In the genomic region with DNA sequence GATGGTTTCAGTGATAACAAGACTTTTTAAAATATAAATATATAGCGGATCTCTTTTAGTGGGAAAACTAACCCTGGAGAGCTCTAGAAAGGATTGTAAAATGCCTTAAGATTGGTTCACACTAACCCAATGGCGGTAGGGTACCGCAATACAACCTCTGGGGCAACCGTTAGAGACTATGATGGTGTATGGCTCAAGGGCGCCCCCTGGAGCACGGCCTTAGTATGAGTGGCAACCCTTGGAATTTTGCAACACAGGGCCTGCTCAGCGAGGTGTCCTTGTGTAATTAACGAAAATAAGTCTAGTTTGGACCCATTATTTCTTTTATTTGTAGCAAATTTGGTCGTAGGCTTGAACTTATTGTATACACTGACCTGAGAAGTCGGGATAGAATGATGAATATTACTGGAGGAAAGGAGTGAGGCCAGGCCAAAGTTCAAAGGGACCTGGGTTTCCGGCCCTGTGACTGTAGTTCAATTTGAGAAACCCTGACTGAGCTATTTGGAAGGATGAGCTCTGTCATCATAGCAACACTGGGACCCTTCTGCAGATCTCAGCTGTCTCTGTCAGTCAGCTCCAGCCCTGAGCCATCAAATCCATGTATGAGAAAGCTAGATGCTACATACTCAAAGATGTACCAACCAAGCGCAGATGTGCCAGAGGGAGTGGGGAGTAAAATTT, we compare ENCODE assay signal across 9 cellular contexts. TPM values are rescaled to one million over a fixed set of nuclear protein-coding genes. Genes with fewer than 3 reads are reported as not detected.
DNase-seq lines count a peak whose midpoint lies in the region; ATAC-seq lines count a peak whose summit lies in the region.
"Had no signal": no experiment of that assay in that cellular context is flagged by ENCODE, and none has a peak within 500 bp of the region (broad histone marks: within the 10 kb centered on the region; RNA-seq: fewer than 3 reads in every experiment).

No MANE protein-coding gene starts in this region.

- peaks cover 39% of the 10 kb centered on the region for H3K4me1 Mint-ChIP-seq in activated naive CD4-positive, alpha-beta T cell treated with anti-CD3 and anti-CD28 coated beads, Interleukin-2, amount 10 ng/mL, durations not matched to agents 7 days and 5 days

- 42% methylated on average over 12 of the region's 12 CpGs for WGBS in right cardiac atrium

- intact Hi-C loops in right cardiac atrium (cut with DNase I), result loop anchor here in 1 of 4 donors (2.0 kb wide), 1 partner anchor 120 kb away; no protein-coding TSS in a partner anchor

- H3K4me1 ChIP-seq in SJCRH30 (peaks cover 8% of the 10 kb centered on the region), right cardiac atrium (ENCODE audit: control insufficient read depth, insufficient read depth, low read length) (no peaks in the 10 kb centered on the region)

- DNase-seq in CD1c-positive myeloid dendritic cell (ENCODE audit: extremely low spot score), result peak; percentile 67
- DNase-seq in GM19238 (ENCODE audit: insufficient read length, low spot score), result peak; percentile 14
- peak; percentile 91 to 97 for DNase-seq in SJCRH30
- DNase-seq in activated naive CD4-positive, alpha-beta T cell treated with anti-CD3 and anti-CD28 coated beads, Interleukin-2, amount 10 ng/mL, durations not matched to agents 7 days and 5 days, result peak; percentile 90
- DNase-seq in right cardiac atrium, result peak; percentile 34 to 77 (median 72)
- DNase-seq in stimulated activated CD4-positive, alpha-beta T cell treated with anti-CD3 and anti-CD28 coated beads, Interleukin-12 subunit alpha, Interleukin-12 subunit beta, amount 100 ng/mL, for 48 hours (ENCODE audit: low read depth in 2 of 3, low spot score in 1 of 3), result peak; percentile 76 to 88 (median 79)
- no peak for DNase-seq in NCI-H128 (lab: John Stamatoyannopoulos, UW; ENCODE audit: unreplicated experiment)

- H3K27ac ChIP-seq in SJCRH30 (peak overlapping the region; percentile 34), right cardiac atrium (ENCODE audit: low read length) (no peak overlapping the region)
- H3K27ac ChIP-seq: SK-N-MC had no signal

- peak overlapping the region; percentile 79 for H3K27ac Mint-ChIP-seq in activated naive CD4-positive, alpha-beta T cell treated with anti-CD3 and anti-CD28 coated beads, Interleukin-2, amount 10 ng/mL, durations not matched to agents 7 days and 5 days

- H3K4me3 ChIP-seq in SJCRH30 (peak overlapping the region; percentile 8; the same call in 1 of the 2 replicates), right cardiac atrium (ENCODE audit: low read length) (no peak overlapping the region)
- H3K4me3 ChIP-seq: SK-N-MC had no signal

- no peaks in the 10 kb centered on the region for H3K9me3 ChIP-seq in SJCRH30 (replicated peaks)
- H3K9me3 ChIP-seq in right cardiac atrium (ENCODE audit: control insufficient read depth, low read length), result no peaks in the 10 kb centered on the region

- ATAC-seq in HG03196 (IDR thresholded peaks at IDR 0.05; ENCODE audit: unreplicated experiment) (peak; percentile 87), right cardiac atrium (peak in 1 of 2 donors; percentile 68)

- H3K27me3 ChIP-seq in SJCRH30 (no peaks in the 10 kb centered on the region), right cardiac atrium (ENCODE audit: control insufficient read depth, insufficient read depth) (no peaks in the 10 kb centered on the region)

- no peaks in the 10 kb centered on the region for H3K36me3 ChIP-seq in SJCRH30

- peaks cover 8% of the 10 kb centered on the region for H3K36me3 Mint-ChIP-seq in activated naive CD4-positive, alpha-beta T cell treated with anti-CD3 and anti-CD28 coated beads, Interleukin-2, amount 10 ng/mL, durations not matched to agents 7 days and 5 days

- CTCF ChIA-PET in activated naive CD4-positive, alpha-beta T cell treated with anti-CD3 and anti-CD28 coated beads, Interleukin-2, amount 10 ng/mL, durations not matched to agents 7 days and 5 days (lab: Charles Lee), result interaction anchor here (0.6 to 5.1 kb wide), 21 partner anchors 9 to 819 kb away, joined by 3 to 124 read pairs (median 4); partner anchors contain the start of genes CAMK4 and WDR36

- no peaks in the 10 kb centered on the region for H3K27me3 Mint-ChIP-seq in activated naive CD4-positive, alpha-beta T cell treated with anti-CD3 and anti-CD28 coated beads, Interleukin-2, amount 10 ng/mL, durations not matched to agents 7 days and 5 days

- no peak overlapping the region for H3K4me3 Mint-ChIP-seq in activated naive CD4-positive, alpha-beta T cell treated with anti-CD3 and anti-CD28 coated beads, Interleukin-2, amount 10 ng/mL, durations not matched to agents 7 days and 5 days

- H3K9me3 Mint-ChIP-seq in activated naive CD4-positive, alpha-beta T cell treated with anti-CD3 and anti-CD28 coated beads, Interleukin-2, amount 10 ng/mL, durations not matched to agents 7 days and 5 days, result no peaks in the 10 kb centered on the region

RNA-seq across cellular contexts. Expression of gene CAMK4, which starts 54.8 kb away (rescaled TPM):
- total RNA-seq in SJCRH30 (2014; rRNA removed; shearing (Covaris generic)), result 18.1 and 19.3 TPM in 2 replicates
- total RNA-seq in right cardiac atrium, result under 1 TPM in 3 of 4 donors, not detected in 1; 0.56 to 0.66 (median 0.65) TPM
- 0.25 TPM for polyA plus RNA-seq in right cardiac atrium

Comparison
In these comparisons a context has a peak if more than half of its experiments do, and no peak if none do; other contexts are left out.
1. RNA of gene CAMK4, which starts 54.8 kb away (total RNA-seq): 18.1 to 19.3 TPM in SJCRH30; 0.56 to 0.66 TPM in right cardiac atrium; every median in the first group is over 10 times any median in the second.